ENCODE assay signal across 1 cellular context in the genomic region with DNA sequence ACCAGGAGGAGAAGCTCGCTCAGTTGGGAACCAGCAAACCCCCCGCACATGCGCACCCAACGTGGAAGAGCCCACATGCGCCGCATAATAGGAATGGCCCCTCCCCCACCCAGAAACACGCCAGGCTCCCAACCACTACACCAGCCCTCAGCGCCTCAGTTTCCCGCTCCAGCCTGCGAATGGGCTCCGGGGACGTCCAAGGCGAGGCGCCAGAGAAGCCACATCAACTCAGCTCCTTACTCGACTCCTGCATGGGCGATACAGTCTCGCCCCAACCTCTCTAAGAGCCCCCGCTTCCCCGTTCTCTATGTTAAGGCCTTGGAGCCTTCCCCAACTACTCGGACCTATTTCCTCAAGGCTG.
TF ChIP-seq lines count a peak whose summit lies in the region.

No MANE protein-coding gene starts in this region.

TF ChIP-seq in HepG2, 621 proteins besides CTCF, POLR2A, EP300 and RAD21 (continued from another document and continues in another):
- TF ChIP-seq, protein P1, sequence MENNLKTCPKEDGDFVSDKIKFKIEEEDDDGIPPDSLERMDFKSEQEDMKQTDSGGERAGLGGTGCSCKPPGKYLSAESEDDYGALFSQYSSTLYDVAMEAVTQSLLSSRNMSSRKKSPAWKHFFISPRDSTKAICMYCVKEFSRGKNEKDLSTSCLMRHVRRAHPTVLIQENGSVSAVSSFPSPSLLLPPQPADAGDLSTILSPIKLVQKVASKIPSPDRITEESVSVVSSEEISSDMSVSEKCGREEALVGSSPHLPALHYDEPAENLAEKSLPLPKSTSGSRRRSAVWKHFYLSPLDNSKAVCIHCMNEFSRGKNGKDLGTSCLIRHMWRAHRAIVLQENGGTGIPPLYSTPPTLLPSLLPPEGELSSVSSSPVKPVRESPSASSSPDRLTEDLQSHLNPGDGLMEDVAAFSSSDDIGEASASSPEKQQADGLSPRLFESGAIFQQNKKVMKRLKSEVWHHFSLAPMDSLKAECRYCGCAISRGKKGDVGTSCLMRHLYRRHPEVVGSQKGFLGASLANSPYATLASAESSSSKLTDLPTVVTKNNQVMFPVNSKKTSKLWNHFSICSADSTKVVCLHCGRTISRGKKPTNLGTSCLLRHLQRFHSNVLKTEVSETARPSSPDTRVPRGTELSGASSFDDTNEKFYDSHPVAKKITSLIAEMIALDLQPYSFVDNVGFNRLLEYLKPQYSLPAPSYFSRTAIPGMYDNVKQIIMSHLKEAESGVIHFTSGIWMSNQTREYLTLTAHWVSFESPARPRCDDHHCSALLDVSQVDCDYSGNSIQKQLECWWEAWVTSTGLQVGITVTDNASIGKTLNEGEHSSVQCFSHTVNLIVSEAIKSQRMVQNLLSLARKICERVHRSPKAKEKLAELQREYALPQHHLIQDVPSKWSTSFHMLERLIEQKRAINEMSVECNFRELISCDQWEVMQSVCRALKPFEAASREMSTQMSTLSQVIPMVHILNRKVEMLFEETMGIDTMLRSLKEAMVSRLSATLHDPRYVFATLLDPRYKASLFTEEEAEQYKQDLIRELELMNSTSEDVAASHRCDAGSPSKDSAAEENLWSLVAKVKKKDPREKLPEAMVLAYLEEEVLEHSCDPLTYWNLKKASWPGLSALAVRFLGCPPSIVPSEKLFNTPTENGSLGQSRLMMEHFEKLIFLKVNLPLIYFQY (CRISPR knock-in tag; IDR thresholded peaks at IDR 0.05; ENCODE audit: borderline replicate concordance), result no peak; the same call in 1 of the 2 replicates
- TF ChIP-seq HOXA3 (CRISPR knock-in tag; IDR thresholded peaks at IDR 0.05) (no peak), TBX2 (CRISPR knock-in tag; IDR thresholded peaks at IDR 0.05; ENCODE audit: borderline replicate concordance) (peak; percentile 11; the same call in 1 of the 2 replicates), MLLT10 (CRISPR knock-in tag; IDR thresholded peaks at IDR 0.05) (no peak), ZNF143 (CRISPR knock-in tag; IDR thresholded peaks at IDR 0.05) (no peak), TEAD3 (CRISPR knock-in tag; optimal IDR thresholded peaks at IDR 0.05; ENCODE audit: borderline replicate concordance) (no peak), PRMT3 (CRISPR knock-in tag; IDR thresholded peaks at IDR 0.05; ENCODE audit: borderline replicate concordance, low read depth) (no peak), ZNF563 (CRISPR knock-in tag; IDR thresholded peaks at IDR 0.05) (no peak), IRX3 (CRISPR knock-in tag; IDR thresholded peaks at IDR 0.05; ENCODE audit: borderline replicate concordance, low read depth) (peak; percentile 24; the same call in 1 of the 2 replicates), SMARCE1 (IDR thresholded peaks at IDR 0.05; ENCODE audit: borderline replicate concordance) (no peak), HOXA5 (CRISPR knock-in tag; IDR thresholded peaks at IDR 0.05) (0 out of 2 replicates have a peak, but pooled peaks have one; percentile 1), EHMT2 (IDR thresholded peaks at IDR 0.05; ENCODE audit: borderline replicate concordance, low read depth, low read length) (peak; percentile 2; the same call in 1 of the 2 replicates), ATM (IDR thresholded peaks at IDR 0.05; ENCODE audit: borderline replicate concordance) (no peak), ZNF3 (CRISPR knock-in tag; IDR thresholded peaks at IDR 0.05) (0 out of 2 replicates have a peak, but pooled peaks have one; percentile 37), HNF4A (CRISPR knock-in tag; IDR thresholded peaks at IDR 0.05) (no peak), ZNF274 (CRISPR knock-in tag; IDR thresholded peaks at IDR 0.05) (peak; percentile 7; the same call in 1 of the 2 replicates), IKZF4 (CRISPR knock-in tag; IDR thresholded peaks at IDR 0.05; ENCODE audit: borderline replicate concordance, low read depth, not compliant biosample characterization) (no peak), ZNF672 (CRISPR knock-in tag; IDR thresholded peaks at IDR 0.05) (no peak), NBN (conservative IDR thresholded peaks at IDR 0.05) (no peak), THYN1 (CRISPR knock-in tag; IDR thresholded peaks at IDR 0.05; ENCODE audit: borderline replicate concordance, low read depth) (no peak), ARID4A (CRISPR knock-in tag; IDR thresholded peaks at IDR 0.05; ENCODE audit: borderline replicate concordance) (no peak), ZNF496 (CRISPR knock-in tag; IDR thresholded peaks at IDR 0.05; ENCODE audit: insufficient replicate concordance) (no peak), PTBP1 (IDR thresholded peaks at IDR 0.05; ENCODE audit: low read depth, low read length, poor library complexity, severe bottlenecking) (no peak), ZNF350 (CRISPR knock-in tag; IDR thresholded peaks at IDR 0.05; ENCODE audit: borderline replicate concordance, low read depth) (no peak), POLR2G (IDR thresholded peaks at IDR 0.05; ENCODE audit: low read depth, low read length) (no peak), SUZ12 (IDR thresholded peaks at IDR 0.05; ENCODE audit: low read depth, low read length) (no peak), ZC3H4 (CRISPR knock-in tag; IDR thresholded peaks at IDR 0.05; ENCODE audit: borderline replicate concordance) (no peak), SPEN (CRISPR knock-in tag; IDR thresholded peaks at IDR 0.05; ENCODE audit: low read depth) (no peak), ZSCAN30 (CRISPR knock-in tag; IDR thresholded peaks at IDR 0.05) (no peak), HCFC1 (IDR thresholded peaks at IDR 0.05; ENCODE audit: low read depth, low read length) (no peak), ZFP1 (CRISPR knock-in tag; IDR thresholded peaks at IDR 0.05) (no peak), NFIB (CRISPR knock-in tag; IDR thresholded peaks at IDR 0.05; ENCODE audit: borderline replicate concordance) (0 out of 2 replicates have a peak, but pooled peaks have one; percentile 14), POLR2AphosphoS2 (IDR thresholded peaks at IDR 0.05; ENCODE audit: low read depth, low read length) (no peak), ATF1 (CRISPR knock-in tag; IDR thresholded peaks at IDR 0.05) (no peak)
- TF ChIP-seq, protein P2, sequence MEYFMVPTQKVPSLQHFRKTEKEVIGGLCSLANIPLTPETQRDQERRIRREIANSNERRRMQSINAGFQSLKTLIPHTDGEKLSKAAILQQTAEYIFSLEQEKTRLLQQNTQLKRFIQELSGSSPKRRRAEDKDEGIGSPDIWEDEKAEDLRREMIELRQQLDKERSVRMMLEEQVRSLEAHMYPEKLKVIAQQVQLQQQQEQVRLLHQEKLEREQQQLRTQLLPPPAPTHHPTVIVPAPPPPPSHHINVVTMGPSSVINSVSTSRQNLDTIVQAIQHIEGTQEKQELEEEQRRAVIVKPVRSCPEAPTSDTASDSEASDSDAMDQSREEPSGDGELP (IDR thresholded peaks at IDR 0.05; ENCODE audit: borderline replicate concordance, low read depth), result no peak; the same call in 1 of the 2 replicates
- TF ChIP-seq, protein P3, sequence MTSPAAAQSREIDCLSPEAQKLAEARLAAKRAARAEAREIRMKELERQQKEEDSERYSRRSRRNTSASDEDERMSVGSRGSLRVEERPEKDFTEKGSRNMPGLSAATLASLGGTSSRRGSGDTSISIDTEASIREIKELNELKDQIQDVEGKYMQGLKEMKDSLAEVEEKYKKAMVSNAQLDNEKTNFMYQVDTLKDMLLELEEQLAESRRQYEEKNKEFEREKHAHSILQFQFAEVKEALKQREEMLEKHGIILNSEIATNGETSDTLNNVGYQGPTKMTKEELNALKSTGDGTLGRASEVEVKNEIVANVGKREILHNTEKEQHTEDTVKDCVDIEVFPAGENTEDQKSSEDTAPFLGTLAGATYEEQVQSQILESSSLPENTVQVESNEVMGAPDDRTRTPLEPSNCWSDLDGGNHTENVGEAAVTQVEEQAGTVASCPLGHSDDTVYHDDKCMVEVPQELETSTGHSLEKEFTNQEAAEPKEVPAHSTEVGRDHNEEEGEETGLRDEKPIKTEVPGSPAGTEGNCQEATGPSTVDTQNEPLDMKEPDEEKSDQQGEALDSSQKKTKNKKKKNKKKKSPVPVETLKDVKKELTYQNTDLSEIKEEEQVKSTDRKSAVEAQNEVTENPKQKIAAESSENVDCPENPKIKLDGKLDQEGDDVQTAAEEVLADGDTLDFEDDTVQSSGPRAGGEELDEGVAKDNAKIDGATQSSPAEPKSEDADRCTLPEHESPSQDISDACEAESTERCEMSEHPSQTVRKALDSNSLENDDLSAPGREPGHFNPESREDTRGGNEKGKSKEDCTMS (CRISPR knock-in tag; conservative IDR thresholded peaks at IDR 0.05), result no peak
- TF ChIP-seq, protein P4, sequence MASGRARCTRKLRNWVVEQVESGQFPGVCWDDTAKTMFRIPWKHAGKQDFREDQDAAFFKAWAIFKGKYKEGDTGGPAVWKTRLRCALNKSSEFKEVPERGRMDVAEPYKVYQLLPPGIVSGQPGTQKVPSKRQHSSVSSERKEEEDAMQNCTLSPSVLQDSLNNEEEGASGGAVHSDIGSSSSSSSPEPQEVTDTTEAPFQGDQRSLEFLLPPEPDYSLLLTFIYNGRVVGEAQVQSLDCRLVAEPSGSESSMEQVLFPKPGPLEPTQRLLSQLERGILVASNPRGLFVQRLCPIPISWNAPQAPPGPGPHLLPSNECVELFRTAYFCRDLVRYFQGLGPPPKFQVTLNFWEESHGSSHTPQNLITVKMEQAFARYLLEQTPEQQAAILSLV (CRISPR knock-in tag; IDR thresholded peaks at IDR 0.05; ENCODE audit: borderline replicate concordance), result no peak
- TF ChIP-seq, protein P5, sequence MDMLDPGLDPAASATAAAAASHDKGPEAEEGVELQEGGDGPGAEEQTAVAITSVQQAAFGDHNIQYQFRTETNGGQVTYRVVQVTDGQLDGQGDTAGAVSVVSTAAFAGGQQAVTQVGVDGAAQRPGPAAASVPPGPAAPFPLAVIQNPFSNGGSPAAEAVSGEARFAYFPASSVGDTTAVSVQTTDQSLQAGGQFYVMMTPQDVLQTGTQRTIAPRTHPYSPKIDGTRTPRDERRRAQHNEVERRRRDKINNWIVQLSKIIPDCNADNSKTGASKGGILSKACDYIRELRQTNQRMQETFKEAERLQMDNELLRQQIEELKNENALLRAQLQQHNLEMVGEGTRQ (IDR thresholded peaks at IDR 0.05; ENCODE audit: low read depth, low read length), result no peak
- TF ChIP-seq, protein P5 (CRISPR knock-in tag; IDR thresholded peaks at IDR 0.05; ENCODE audit: borderline replicate concordance), result no peak
- TF ChIP-seq, protein P6, sequence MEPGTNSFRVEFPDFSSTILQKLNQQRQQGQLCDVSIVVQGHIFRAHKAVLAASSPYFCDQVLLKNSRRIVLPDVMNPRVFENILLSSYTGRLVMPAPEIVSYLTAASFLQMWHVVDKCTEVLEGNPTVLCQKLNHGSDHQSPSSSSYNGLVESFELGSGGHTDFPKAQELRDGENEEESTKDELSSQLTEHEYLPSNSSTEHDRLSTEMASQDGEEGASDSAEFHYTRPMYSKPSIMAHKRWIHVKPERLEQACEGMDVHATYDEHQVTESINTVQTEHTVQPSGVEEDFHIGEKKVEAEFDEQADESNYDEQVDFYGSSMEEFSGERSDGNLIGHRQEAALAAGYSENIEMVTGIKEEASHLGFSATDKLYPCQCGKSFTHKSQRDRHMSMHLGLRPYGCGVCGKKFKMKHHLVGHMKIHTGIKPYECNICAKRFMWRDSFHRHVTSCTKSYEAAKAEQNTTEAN (CRISPR knock-in tag; conservative IDR thresholded peaks at IDR 0.05), result no peak
- TF ChIP-seq, protein P7, sequence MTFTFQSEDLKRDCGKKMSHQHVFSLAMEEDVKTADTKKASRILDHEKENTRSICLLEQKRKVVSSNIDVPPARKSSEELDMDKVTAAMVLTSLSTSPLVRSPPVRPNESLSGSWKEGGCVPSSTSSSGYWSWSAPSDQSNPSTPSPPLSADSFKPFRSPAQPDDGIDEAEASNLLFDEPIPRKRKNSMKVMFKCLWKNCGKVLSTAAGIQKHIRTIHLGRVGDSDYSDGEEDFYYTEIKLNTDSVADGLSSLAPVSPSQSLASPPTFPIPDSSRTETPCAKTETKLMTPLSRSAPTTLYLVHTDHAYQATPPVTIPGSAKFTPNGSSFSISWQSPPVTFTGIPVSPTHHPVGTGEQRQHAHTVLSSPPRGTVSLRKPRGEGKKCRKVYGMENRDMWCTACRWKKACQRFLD (CRISPR knock-in tag; IDR thresholded peaks at IDR 0.05; ENCODE audit: borderline replicate concordance), result no peak
- TF ChIP-seq, protein P8, sequence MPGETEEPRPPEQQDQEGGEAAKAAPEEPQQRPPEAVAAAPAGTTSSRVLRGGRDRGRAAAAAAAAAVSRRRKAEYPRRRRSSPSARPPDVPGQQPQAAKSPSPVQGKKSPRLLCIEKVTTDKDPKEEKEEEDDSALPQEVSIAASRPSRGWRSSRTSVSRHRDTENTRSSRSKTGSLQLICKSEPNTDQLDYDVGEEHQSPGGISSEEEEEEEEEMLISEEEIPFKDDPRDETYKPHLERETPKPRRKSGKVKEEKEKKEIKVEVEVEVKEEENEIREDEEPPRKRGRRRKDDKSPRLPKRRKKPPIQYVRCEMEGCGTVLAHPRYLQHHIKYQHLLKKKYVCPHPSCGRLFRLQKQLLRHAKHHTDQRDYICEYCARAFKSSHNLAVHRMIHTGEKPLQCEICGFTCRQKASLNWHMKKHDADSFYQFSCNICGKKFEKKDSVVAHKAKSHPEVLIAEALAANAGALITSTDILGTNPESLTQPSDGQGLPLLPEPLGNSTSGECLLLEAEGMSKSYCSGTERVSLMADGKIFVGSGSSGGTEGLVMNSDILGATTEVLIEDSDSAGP (CRISPR knock-in tag; IDR thresholded peaks at IDR 0.05; ENCODE audit: borderline replicate concordance), result no peak
